Comparison of ENCODE assay signal across 11 cellular contexts in genomic region chr15:67174446-67174845, GRCh38.
DNase-seq lines count a peak whose midpoint lies in the region; ATAC-seq and TF ChIP-seq lines count a peak whose summit lies in the region.
"Had no signal": no experiment of that assay in that cellular context is flagged by ENCODE, and none has a peak within 500 bp of the region (broad histone marks: within the 10 kb centered on the region; RNA-seq: fewer than 3 reads in every experiment).

No MANE protein-coding gene starts in this region.

- H2BK20ac ChIP-seq in IMR-90 (ENCODE audit: low read depth, low read length), result peak overlapping the region; percentile 70; the same call in 1 of the 2 replicates

- no peak for TF ChIP-seq POLR2A in IMR-90 (IDR thresholded peaks at IDR 0.05; ENCODE audit: low read depth, low read length)

- no peak for ATAC-seq in CD4-positive, CD25-positive, alpha-beta regulatory T cell (ENCODE audit: low read depth in 2 of 2)
- ATAC-seq in IMR-90 (ENCODE audit: low read depth), result no peak
- no peak for ATAC-seq in GM21526 (IDR thresholded peaks at IDR 0.05; ENCODE audit: low FRiP score, unreplicated experiment)

- no peak for TF ChIP-seq RAD21 in IMR-90 (IDR thresholded peaks at IDR 0.05; ENCODE audit: low read length)

- dilution Hi-C loops in IMR-90 (cut with HindIII; ENCODE audit: low sequenced_read_pairs, unreplicated experiment), result no loop called here

- H3K4me3 ChIP-seq in CD4-positive, CD25-positive, alpha-beta regulatory T cell (ENCODE audit: low read depth, low read length), result no peak overlapping the region
- no peak overlapping the region for H3K4me3 ChIP-seq in IMR-90 (ENCODE audit: insufficient read depth, low read depth, low read length)
- no peak overlapping the region for H3K4me3 ChIP-seq in neural progenitor cell
- H3K4me3 ChIP-seq: mucosa of descending colon had no signal

- H3K9ac ChIP-seq in IMR-90 (ENCODE audit: low read depth, low read length) (no peak overlapping the region), neural progenitor cell (no peak overlapping the region)

- no peak overlapping the region for H3K4me2 ChIP-seq in IMR-90 (ENCODE audit: low read depth, low read length)
- H3K4me2 ChIP-seq in neural progenitor cell, result no peak overlapping the region

- H3K4ac ChIP-seq in IMR-90 (ENCODE audit: low read depth, low read length), result peak overlapping the region; percentile 87

- H4K20me1 ChIP-seq in IMR-90 (ENCODE audit: insufficient read depth, low read length), result peaks cover 9% of the 10 kb centered on the region
- peaks cover 5% of the 10 kb centered on the region for H4K20me1 ChIP-seq in neural progenitor cell (ENCODE audit: low read depth)

- H2BK15ac ChIP-seq in IMR-90 (ENCODE audit: low read depth, low read length), result no peak overlapping the region

- intact Hi-C loops in IMR-90 (cut with micrococcal nuclease) (no loop called here), MCF 10A (cut with micrococcal nuclease) (loop anchor here (10.0 kb wide), 1 partner anchor 220 kb away; no protein-coding TSS in a partner anchor)

- peaks cover 46% of the 10 kb centered on the region for H3K36me3 Mint-ChIP-seq in CD4-positive, CD25-positive, alpha-beta regulatory T cell
- H3K36me3 Mint-ChIP-seq in MCF 10A (ENCODE audit: insufficient read depth, unreplicated experiment) (peaks cover 44% of the 10 kb centered on the region), neural progenitor cell (peaks cover 65% of the 10 kb centered on the region)

- no peak for DNase-seq in CD4-positive, CD25-positive, alpha-beta regulatory T cell
- DNase-seq in IMR-90, result no peak
- DNase-seq in MCF 10A (ENCODE audit: unreplicated experiment), result no peak
- no peak for DNase-seq in neural progenitor cell (ENCODE audit: low spot score)
- DNase-seq in GM13977 (ENCODE audit: low spot score), result no peak
- no peak for DNase-seq in dermis blood vessel endothelial cell
- no peak for DNase-seq in HT-29 (ENCODE audit: low spot score)
- DNase-seq: stimulated activated naive CD4-positive, alpha-beta T cell had no signal

- H3K18ac ChIP-seq in IMR-90 (ENCODE audit: low read depth, low read length), result peak overlapping the region; percentile 59

- in situ Hi-C loops in IMR-90 (cut with MboI; ENCODE audit: low sequenced_read_pairs) (no loop called here), GM13977 (cut with MboI; ENCODE audit: low pct_unique_long_range_greater_than_20kb, low sequenced_read_pairs, unreplicated experiment) (loop anchor here (10.0 kb wide), 1 partner anchor 80 kb away; no protein-coding TSS in a partner anchor)

- H3K56ac ChIP-seq in IMR-90 (ENCODE audit: extremely low read depth, insufficient read depth, low read length), result no peak overlapping the region

- no peaks in the 10 kb centered on the region for H3K79me2 ChIP-seq in neural progenitor cell (ENCODE audit: low read depth)

- peak overlapping the region in 1 of 2 experiments; percentile 59; a peak in 3 of 4 replicates for H4K8ac ChIP-seq in IMR-90 (ENCODE audit: low read depth in 2 of 2, low read length in 2 of 2)

- H3K14ac ChIP-seq in IMR-90 (replicated peaks; ENCODE audit: low read depth, low read length), result peak overlapping the region; percentile 81

- no peaks in the 10 kb centered on the region for H3K9me3 ChIP-seq in CD4-positive, CD25-positive, alpha-beta regulatory T cell (ENCODE audit: control insufficient read depth in 2 of 2, low read length in 2 of 2)
- no peaks in the 10 kb centered on the region for H3K9me3 ChIP-seq in IMR-90 (ENCODE audit: control insufficient read depth, insufficient read depth, low read length)
- H3K9me3 ChIP-seq in neural progenitor cell (ENCODE audit: low read depth), result no peaks in the 10 kb centered on the region
- H3K9me3 ChIP-seq: mucosa of descending colon had no signal

- no peaks in the 10 kb centered on the region for H3K27me3 ChIP-seq in CD4-positive, CD25-positive, alpha-beta regulatory T cell (ENCODE audit: control insufficient read depth, insufficient read depth, low read length)
- H3K27me3 ChIP-seq in IMR-90 (ENCODE audit: control insufficient read depth, insufficient read depth, low read length) (no peaks in the 10 kb centered on the region), neural progenitor cell (no peaks in the 10 kb centered on the region)

- H4K91ac ChIP-seq in IMR-90 (ENCODE audit: insufficient read depth, low read depth, low read length), result peak overlapping the region; percentile 55

- peak overlapping the region; percentile 86 for H2AK5ac ChIP-seq in IMR-90 (ENCODE audit: low read depth, low read length)

- peak overlapping the region; percentile 53; the same call in 1 of the 2 replicates for H4K5ac ChIP-seq in IMR-90 (ENCODE audit: low read depth, low read length)

- BruUV-seq in IMR-90 (replicated peaks; lab: Mats Ljungman, UMichigan) (no TSS peak), MCF 10A (replicated peaks; lab: Mats Ljungman, UMichigan) (no TSS peak)

- peak overlapping the region; percentile 97 for H2BK5ac ChIP-seq in IMR-90 (ENCODE audit: low read depth, low read length, poor library complexity, severe bottlenecking)

- CTCF ChIA-PET in IMR-90 (lab: Yijun Ruan, JAX), result no interaction called here
- CTCF ChIA-PET in MCF 10A (lab: Yijun Ruan, JAX), result interaction anchor here (0.6 to 0.8 kb wide), 4 partner anchors 8 to 233 kb away, joined by 3 read pairs; no protein-coding TSS in a partner anchor

- H2BK120ac ChIP-seq in IMR-90 (ENCODE audit: low read depth, low read length), result peak overlapping the region; percentile 85; the same call in 1 of the 2 replicates

- H3K9me1 ChIP-seq in IMR-90 (ENCODE audit: insufficient read depth, low read length), result peaks cover 59% of the 10 kb centered on the region

- H3K4me3 Mint-ChIP-seq in CD4-positive, CD25-positive, alpha-beta regulatory T cell, result peak overlapping the region in 1 of 4 donors; percentile 57
- peak overlapping the region; percentile 50 for H3K4me3 Mint-ChIP-seq in MCF 10A (ENCODE audit: unreplicated experiment)
- no peak overlapping the region for H3K4me3 Mint-ChIP-seq in neural progenitor cell
- H3K4me3 Mint-ChIP-seq: brain had no signal

- peaks cover 19% of the 10 kb centered on the region for H3K4me1 ChIP-seq in CD4-positive, CD25-positive, alpha-beta regulatory T cell (ENCODE audit: control insufficient read depth, insufficient read depth, low read length, poor library complexity, severe bottlenecking)
- H3K4me1 ChIP-seq in IMR-90 (ENCODE audit: control insufficient read depth, insufficient read depth, low read length) (peaks cover 73% of the 10 kb centered on the region), neural progenitor cell (peaks cover 14% of the 10 kb centered on the region)

- H3K9me3 Mint-ChIP-seq in CD4-positive, CD25-positive, alpha-beta regulatory T cell, result no peaks in the 10 kb centered on the region
- H3K9me3 Mint-ChIP-seq in MCF 10A (ENCODE audit: unreplicated experiment), result no peaks in the 10 kb centered on the region
- H3K9me3 Mint-ChIP-seq in neural progenitor cell, result no peaks in the 10 kb centered on the region
- H3K9me3 Mint-ChIP-seq: brain had no signal

- no peaks in the 10 kb centered on the region for H3F3A ChIP-seq in neural progenitor cell (ENCODE audit: low read depth)

- H3K27me3 Mint-ChIP-seq in CD4-positive, CD25-positive, alpha-beta regulatory T cell, result no peaks in the 10 kb centered on the region
- H3K27me3 Mint-ChIP-seq in MCF 10A (ENCODE audit: insufficient read depth, unreplicated experiment) (no peaks in the 10 kb centered on the region), neural progenitor cell (ENCODE audit: insufficient read depth, low read depth) (peaks cover 2% of the 10 kb centered on the region)
- H3K27me3 Mint-ChIP-seq: brain had no signal

- no peak overlapping the region for H3K23ac ChIP-seq in IMR-90 (ENCODE audit: low read depth, low read length)

- peak overlapping the region; percentile 39 to 92 (median 89) for H3K27ac Mint-ChIP-seq in CD4-positive, CD25-positive, alpha-beta regulatory T cell
- H3K27ac Mint-ChIP-seq in MCF 10A (ENCODE audit: low read depth, unreplicated experiment) (peak overlapping the region; percentile 80), neural progenitor cell (peak overlapping the region; percentile 72)

- H3K36me3 ChIP-seq in CD4-positive, CD25-positive, alpha-beta regulatory T cell (ENCODE audit: control insufficient read depth, insufficient read depth, low read length), result peaks cover 78% of the 10 kb centered on the region
- peaks cover 76% of the 10 kb centered on the region for H3K36me3 ChIP-seq in IMR-90 (ENCODE audit: control insufficient read depth, insufficient read depth, low read length)
- H3K36me3 ChIP-seq in neural progenitor cell, result no peaks in the 10 kb centered on the region

- H3K79me1 ChIP-seq in IMR-90 (ENCODE audit: low read depth in 1 of 2, low read length in 2 of 2), result peaks cover 66 to 94% of the 10 kb centered on the region in 2 experiments

- peaks cover 13 to 52% (median 42%) of the 10 kb centered on the region in 4 donors for H3K4me1 Mint-ChIP-seq in CD4-positive, CD25-positive, alpha-beta regulatory T cell
- H3K4me1 Mint-ChIP-seq in MCF 10A (ENCODE audit: insufficient read depth, unreplicated experiment) (peaks cover 54% of the 10 kb centered on the region), neural progenitor cell (peaks cover 28% of the 10 kb centered on the region)

- H3K27ac ChIP-seq in CD4-positive, CD25-positive, alpha-beta regulatory T cell (ENCODE audit: insufficient read depth, low read length, poor library complexity, severe bottlenecking), result peak overlapping the region; percentile 51
- H3K27ac ChIP-seq in IMR-90 (ENCODE audit: insufficient read depth, low read length), result peak overlapping the region; percentile 78
- H3K27ac ChIP-seq in neural progenitor cell, result no peak overlapping the region

- TF ChIP-seq CTCF in IMR-90 (conservative IDR thresholded peaks at IDR 0.05; ENCODE audit: low read depth, low read length) (no peak), MCF 10A (IDR thresholded peaks at IDR 0.05; ENCODE audit: unreplicated experiment) (no peak), neural progenitor cell (IDR thresholded peaks at IDR 0.05) (no peak), GM13977 (IDR thresholded peaks at IDR 0.05; ENCODE audit: extremely low read depth, insufficient read depth, missing control alignments) (no peak)

- no peak overlapping the region for H2AFZ ChIP-seq in IMR-90 (replicated peaks; ENCODE audit: low read length, poor library complexity)
- H2AFZ ChIP-seq in neural progenitor cell (replicated peaks), result no peak overlapping the region

- POLR2A ChIA-PET in IMR-90 (lab: Charles Lee; ENCODE audit: unreplicated experiment) (no interaction called here), MCF 10A (lab: Yijun Ruan, JAX) (interaction anchor here (0.5 to 4.0 kb wide), 13 partner anchors 13 to 669 kb away, joined by 3 to 26 read pairs (median 4); partner anchors contain the start of genes AAGAB, IQCH and ZWILCH)

- 100% methylated on average over 1 of the region's 3 CpGs; no CpG with 5 or more reads in 1 of the 2 experiments for WGBS in IMR-90 (ENCODE audit: extremely low coverage in 2 of 2, insufficient read length in 1 of 2), 2 experiments

- no peak overlapping the region for H2AK9ac ChIP-seq in IMR-90 (replicated peaks; ENCODE audit: low read depth, low read length, poor library complexity)
